Comparison of ENCODE assay signal across 40 cellular contexts in the genomic region with DNA sequence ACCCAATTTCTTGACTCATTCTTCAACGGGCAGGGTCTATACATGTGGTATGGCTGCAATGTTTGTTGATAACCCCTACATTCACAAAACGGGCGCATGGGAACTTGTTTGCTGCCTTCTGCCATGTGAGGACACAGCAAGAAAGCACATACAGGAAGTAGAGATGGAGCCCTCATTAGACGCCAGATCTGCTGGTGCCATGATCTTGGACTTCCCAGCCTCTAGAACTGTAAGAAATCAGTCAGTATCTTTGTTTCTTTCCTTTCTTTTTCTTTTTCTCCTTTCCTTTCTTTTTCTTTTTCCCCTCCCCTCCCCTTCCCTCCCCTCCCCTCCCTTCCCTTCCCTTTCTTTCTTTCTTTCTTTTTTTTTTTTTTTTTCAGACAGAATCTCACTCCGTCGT.
"Had no signal": no experiment of that assay in that cellular context is flagged by ENCODE, and none has a peak within 500 bp of the region (broad histone marks: within the 10 kb centered on the region; RNA-seq: fewer than 3 reads in every experiment).

No MANE protein-coding gene starts in this region.

- H3K27me3 ChIP-seq: adrenal gland, ascending aorta, body of pancreas, brain microvascular endothelial cell, breast epithelium, cardiac muscle cell had no signal

- H3K27ac ChIP-seq: adrenal gland, ascending aorta, body of pancreas, brain microvascular endothelial cell, breast epithelium, cardiac muscle cell had no signal

- H3K4me3 ChIP-seq: adrenal gland, ascending aorta, body of pancreas, breast epithelium, cardiac muscle cell had no signal

- H3K9me3 ChIP-seq: adrenal gland, ascending aorta, body of pancreas, breast epithelium had no signal

- H3K36me3 ChIP-seq: adrenal gland, ascending aorta, brain microvascular endothelial cell, breast epithelium, cardiac muscle cell had no signal

- FAIRE-seq: astrocyte, bronchial epithelial cell had no signal

- H3K36me3 Mint-ChIP-seq: activated naive CD8-positive, alpha-beta T cell treated with anti-CD3 and anti-CD28 coated beads, Interleukin-2, amount 10 ng/mL, durations not matched to agents 7 days and 5 days had no signal

- DNase-seq: activated effector memory CD4-positive, alpha-beta T cell treated with anti-CD3 and anti-CD28 coated beads, Interleukin-2, amount 50 U/mL, for 16 hours; activated effector memory CD4-positive, alpha-beta T cell treated with Interleukin-2 at 50 U/mL for 16 hours; activated gamma-delta T cell; activated gamma-delta T cell treated with Interleukin-2 at 50 U/mL for 16 hours; activated naive CD4-positive, alpha-beta T cell; activated naive CD4-positive, alpha-beta T cell treated with anti-CD3 and anti-CD28 coated beads for 36 hours; activated naive CD4-positive, alpha-beta T cell treated with anti-CD3 and anti-CD28 coated beads, Interleukin-2, amount 10 ng/mL, durations not matched to agents 7 days and 5 days; activated naive CD4-positive, alpha-beta T cell treated with anti-CD3 and anti-CD28 coated beads, Interleukin-2, amount 50 U/mL, for 16 hours; activated naive CD4-positive, alpha-beta T cell treated with Interleukin-2 at 50 U/mL for 16 hours; activated naive CD8-positive, alpha-beta T cell treated with anti-CD3 and anti-CD28 coated beads for 36 hours; activated naive CD8-positive, alpha-beta T cell treated with anti-CD3 and anti-CD28 coated beads, Interleukin-2, amount 10 ng/mL, durations not matched to agents 7 days and 5 days; activated naive CD8-positive, alpha-beta T cell treated with anti-CD3 and anti-CD28 coated beads, Interleukin-2, amount 50 U/mL, for 24 hours; activated T-cell treated with anti-CD3 and anti-CD28 coated beads, Interleukin-2, amount 50 U/mL, for 1 hour; activated T-cell treated with anti-CD3 and anti-CD28 coated beads, Interleukin-2, amount 50 U/mL, for 24 hours; activated T-cell treated with anti-CD3 and anti-CD28 coated beads, Interleukin-2, amount 50 U/mL, for 4 hours; activated T-cell treated with anti-CD3 and anti-CD28 coated beads, Interleukin-2, amount 50 U/mL, for 48 hours; activated T-cell treated with anti-CD3 and anti-CD28 coated beads, Interleukin-2, amount 50 U/mL, for 72 hours; adrenal gland; amniotic stem cell; amygdala; anterior cingulate cortex; aorta; body of pancreas; brain microvascular endothelial cell; caudate nucleus; central memory CD4-positive, alpha-beta T cell; cerebellar nuclear complex had no signal

- H3K4me3 Mint-ChIP-seq: activated naive CD4-positive, alpha-beta T cell treated with anti-CD3 and anti-CD28 coated beads for 36 hours; activated naive CD4-positive, alpha-beta T cell treated with anti-CD3 and anti-CD28 coated beads, Interleukin-2, amount 10 ng/mL, durations not matched to agents 7 days and 5 days; activated naive CD4-positive, alpha-beta T cell treated with anti-CD3 and anti-CD28 coated beads, Interleukin-2, amount 50 U/mL, for 24 hours; activated naive CD8-positive, alpha-beta T cell; activated naive CD8-positive, alpha-beta T cell treated with anti-CD3 and anti-CD28 coated beads for 36 hours; activated naive CD8-positive, alpha-beta T cell treated with anti-CD3 and anti-CD28 coated beads, Interleukin-2, amount 10 ng/mL, durations not matched to agents 7 days and 5 days; activated naive CD8-positive, alpha-beta T cell treated with anti-CD3 and anti-CD28 coated beads, Interleukin-2, amount 50 U/mL, for 24 hours; activated T-cell treated with anti-CD3 and anti-CD28 coated beads, Interleukin-2, amount 50 U/mL, for 24 hours; activated T-cell treated with anti-CD3 and anti-CD28 coated beads, Interleukin-2, amount 50 U/mL, for 4 hours; activated T-cell treated with anti-CD3 and anti-CD28 coated beads, Interleukin-2, amount 50 U/mL, for 72 hours; activated T-helper 1 cell treated with anti-CD3 and anti-CD28 coated beads, Interleukin-12 subunit alpha, Interleukin-12 subunit beta, Interleukin-2, Interleukin-4 antibody, amounts not matched to agents 30 ng/mL and 10 ng/mL and 1 ng/mL, durations not matched to agents 14 hours and 24 hours and 36 hours; activated T-helper 17 cell treated with anti-CD3 and anti-CD28 coated beads, Interleukin-2, amount 50 U/mL, for 72 hours; brain; central memory CD8-positive, alpha-beta T cell had no signal

- H3K9me3 Mint-ChIP-seq: activated naive CD4-positive, alpha-beta T cell treated with anti-CD3 and anti-CD28 coated beads, Interleukin-2, amount 50 U/mL, for 24 hours; activated naive CD8-positive, alpha-beta T cell treated with anti-CD3 and anti-CD28 coated beads, Interleukin-2, amount 50 U/mL, for 24 hours; activated T-helper 1 cell treated with anti-CD3 and anti-CD28 coated beads, Interleukin-12 subunit alpha, Interleukin-12 subunit beta, Interleukin-2, Interleukin-4 antibody, amounts not matched to agents 30 ng/mL and 10 ng/mL and 1 ng/mL, durations not matched to agents 14 hours and 24 hours and 36 hours; activated T-helper 17 cell treated with anti-CD3 and anti-CD28 coated beads, Interleukin-2, amount 50 U/mL, for 72 hours; activated T-helper 2 cell treated with anti-CD3 and anti-CD28 coated beads, Interferon-gamma antibody, Interleukin-2, Interleukin-4, amounts not matched to agents 10 μg/mL and 5 μg/mL and 100 μg/mL, durations not matched to agents 14 hours and 24 hours and 36 hours; central memory CD8-positive, alpha-beta T cell had no signal

- ATAC-seq: activated naive CD4-positive, alpha-beta T cell treated with anti-CD3 and anti-CD28 coated beads, Interleukin-2, amount 50 U/mL, for 72 hours; activated naive CD8-positive, alpha-beta T cell treated with anti-CD3 and anti-CD28 coated beads, Interleukin-2, amount 50 U/mL, for 24 hours; activated T-cell treated with anti-CD3 and anti-CD28 coated beads, Interleukin-2, amount 50 U/mL, for 4 hours; activated T-cell treated with anti-CD3 and anti-CD28 coated beads, Interleukin-2, amount 50 U/mL, for 72 hours; activated T-helper 17 cell treated with anti-CD3 and anti-CD28 coated beads, Interleukin-2, amount 50 U/mL, for 72 hours; body of pancreas had no signal

- H3K27ac Mint-ChIP-seq: activated naive CD4-positive, alpha-beta T cell treated with anti-CD3 and anti-CD28 coated beads for 36 hours; activated naive CD4-positive, alpha-beta T cell treated with anti-CD3 and anti-CD28 coated beads, Interleukin-2, amount 10 ng/mL, durations not matched to agents 7 days and 5 days; activated naive CD4-positive, alpha-beta T cell treated with anti-CD3 and anti-CD28 coated beads, Interleukin-2, amount 50 U/mL, for 24 hours; activated naive CD4-positive, alpha-beta T cell treated with anti-CD3 and anti-CD28 coated beads, Interleukin-2, amount 50 U/mL, for 72 hours; activated naive CD8-positive, alpha-beta T cell; activated naive CD8-positive, alpha-beta T cell treated with anti-CD3 and anti-CD28 coated beads for 36 hours; activated naive CD8-positive, alpha-beta T cell treated with anti-CD3 and anti-CD28 coated beads, Interleukin-2, amount 10 ng/mL, durations not matched to agents 7 days and 5 days; activated naive CD8-positive, alpha-beta T cell treated with anti-CD3 and anti-CD28 coated beads, Interleukin-2, amount 50 U/mL, for 24 hours; activated T-cell treated with anti-CD3 and anti-CD28 coated beads, Interleukin-2, amount 50 U/mL, for 24 hours; activated T-cell treated with anti-CD3 and anti-CD28 coated beads, Interleukin-2, amount 50 U/mL, for 72 hours; activated T-helper 1 cell treated with anti-CD3 and anti-CD28 coated beads, Interleukin-12 subunit alpha, Interleukin-12 subunit beta, Interleukin-2, Interleukin-4 antibody, amounts not matched to agents 30 ng/mL and 10 ng/mL and 1 ng/mL, durations not matched to agents 14 hours and 24 hours and 36 hours; activated T-helper 17 cell treated with anti-CD3 and anti-CD28 coated beads, Interleukin-2, amount 50 U/mL, for 72 hours; activated T-helper 2 cell treated with anti-CD3 and anti-CD28 coated beads, Interferon-gamma antibody, Interleukin-2, Interleukin-4, amounts not matched to agents 10 μg/mL and 5 μg/mL and 100 μg/mL, durations not matched to agents 14 hours and 24 hours and 36 hours; brain had no signal

- H3K4me1 Mint-ChIP-seq: activated naive CD4-positive, alpha-beta T cell treated with anti-CD3 and anti-CD28 coated beads, Interleukin-2, amount 10 ng/mL, durations not matched to agents 7 days and 5 days; activated naive CD4-positive, alpha-beta T cell treated with anti-CD3 and anti-CD28 coated beads, Interleukin-2, amount 50 U/mL, for 24 hours; activated naive CD8-positive, alpha-beta T cell treated with anti-CD3 and anti-CD28 coated beads for 36 hours; activated naive CD8-positive, alpha-beta T cell treated with anti-CD3 and anti-CD28 coated beads, Interleukin-2, amount 10 ng/mL, durations not matched to agents 7 days and 5 days; activated naive CD8-positive, alpha-beta T cell treated with anti-CD3 and anti-CD28 coated beads, Interleukin-2, amount 50 U/mL, for 24 hours; activated T-helper 17 cell treated with anti-CD3 and anti-CD28 coated beads, Interleukin-2, amount 50 U/mL, for 72 hours; brain; central memory CD8-positive, alpha-beta T cell had no signal

- H3K4me1 ChIP-seq: adrenal gland, ascending aorta, body of pancreas, breast epithelium had no signal

- H3K27me3 Mint-ChIP-seq: activated naive CD4-positive, alpha-beta T cell treated with anti-CD3 and anti-CD28 coated beads, Interleukin-2, amount 10 ng/mL, durations not matched to agents 7 days and 5 days; activated naive CD4-positive, alpha-beta T cell treated with anti-CD3 and anti-CD28 coated beads, Interleukin-2, amount 50 U/mL, for 24 hours; activated naive CD8-positive, alpha-beta T cell; activated naive CD8-positive, alpha-beta T cell treated with anti-CD3 and anti-CD28 coated beads for 36 hours; activated naive CD8-positive, alpha-beta T cell treated with anti-CD3 and anti-CD28 coated beads, Interleukin-2, amount 50 U/mL, for 24 hours; activated T-cell treated with anti-CD3 and anti-CD28 coated beads, Interleukin-2, amount 50 U/mL, for 24 hours; activated T-helper 17 cell treated with anti-CD3 and anti-CD28 coated beads, Interleukin-2, amount 50 U/mL, for 72 hours; brain; central memory CD8-positive, alpha-beta T cell had no signal
